ENCODE assay signal across 8 cellular contexts in the genomic region with DNA sequence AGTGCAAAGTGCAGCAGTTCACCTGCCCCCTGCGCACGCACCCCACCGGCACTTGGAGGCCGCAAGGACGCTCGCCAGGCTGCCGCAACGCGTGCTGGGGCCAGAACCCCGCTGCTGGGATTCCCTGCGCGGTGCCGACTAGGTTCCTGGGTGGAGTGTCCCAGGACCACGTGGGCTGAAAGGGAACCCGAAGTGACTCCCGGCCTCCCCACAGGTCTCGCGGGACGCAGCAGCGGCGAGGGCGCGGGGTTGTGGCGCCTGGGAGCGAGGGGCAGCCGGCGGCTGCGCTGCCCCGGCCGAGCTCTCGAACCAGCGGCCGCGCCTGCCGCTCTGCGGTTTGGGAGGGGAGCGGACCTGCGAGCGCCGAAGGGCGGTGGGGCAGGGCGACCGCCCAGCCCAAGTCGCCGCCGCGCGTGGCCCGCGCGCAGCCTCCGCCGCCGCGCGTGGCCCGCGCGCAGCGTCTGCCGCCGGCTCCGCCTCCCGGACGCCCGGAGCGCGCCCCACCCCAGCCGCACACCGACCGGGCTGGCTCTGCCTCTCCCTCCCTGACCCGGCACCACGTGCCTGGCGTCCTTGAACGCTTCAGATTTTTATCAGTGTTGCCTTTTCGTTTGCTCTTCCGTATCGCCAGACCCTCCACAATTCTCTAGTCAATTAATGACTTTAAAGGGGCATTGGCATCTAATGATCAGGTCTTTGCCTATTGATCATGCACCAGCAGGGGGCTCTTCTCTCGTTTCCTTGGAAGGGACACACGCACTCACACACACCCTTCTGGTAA. TPM values are rescaled to one million over a fixed set of nuclear protein-coding genes. Genes with fewer than 3 reads are reported as not detected.
DNase-seq lines count a peak whose midpoint lies in the region; ATAC-seq, FAIRE-seq and TF ChIP-seq lines count a peak whose summit lies in the region.

Gene FTCDNL1 (minus strand): TSS at position 475 of the 781 bp plus-strand sequence. CDS start 2,230 bp downstream, outside the sequence.

- peak within 1 kb of the TSS; percentile 49; the same call in 1 of the 2 replicates for H2BK120ac ChIP-seq in IMR-90 (ENCODE audit: low read depth, low read length)

- no peak within 1 kb of the TSS; the same call in 1 of the 2 replicates for H3K23ac ChIP-seq in IMR-90 (ENCODE audit: low read depth, low read length)

- CTCF ChIA-PET in IMR-90 (lab: Yijun Ruan, JAX): no interaction called here

- no peak within 1 kb of the TSS for H3K18ac ChIP-seq in IMR-90 (ENCODE audit: low read depth, low read length)

- no peaks in the 10 kb centered on the region for H3K36me3 ChIP-seq in IMR-90 (ENCODE audit: control insufficient read depth, insufficient read depth, low read length)
- H3K36me3 ChIP-seq in SJCRH30: no peaks in the 10 kb centered on the region
- H3K36me3 ChIP-seq in pancreas: no peaks in the 10 kb centered on the region
- no peaks in the 10 kb centered on the region for H3K36me3 ChIP-seq in tibial artery

- 2% methylated on average over 21 of the region's 80 CpGs; no CpG with 5 or more reads in 1 of the 2 experiments for WGBS in IMR-90 (ENCODE audit: extremely low coverage in 2 of 2, insufficient read length in 1 of 2), 2 experiments
- WGBS in pancreas, 2 donors: 0 to 1% methylated on average over 42 to 80 of the region's 80 CpGs

- intact Hi-C loops in IMR-90 (cut with micrococcal nuclease): loop anchor here (5.0 kb wide), 1 partner anchor 34 kb away; no protein-coding TSS in a partner anchor
- intact Hi-C loops in pancreas (cut with DNase I): no loop called here
- intact Hi-C loops in tibial artery (cut with DNase I; ENCODE audit: low total_unique reads): no loop called here

- no peak within 1 kb of the TSS for H4K5ac ChIP-seq in IMR-90 (ENCODE audit: low read depth, low read length)

- no peaks in the 10 kb centered on the region for H3K9me1 ChIP-seq in IMR-90 (ENCODE audit: insufficient read depth, low read length)

- H3K27me3 ChIP-seq in IMR-90 (ENCODE audit: control insufficient read depth, insufficient read depth, low read length): peaks cover 34% of the 10 kb centered on the region
- no peaks in the 10 kb centered on the region for H3K27me3 ChIP-seq in SJCRH30
- H3K27me3 ChIP-seq in pancreas: no peaks in the 10 kb centered on the region
- peaks cover 0 to 6% of the 10 kb centered on the region in 2 donors for H3K27me3 ChIP-seq in tibial artery

- no peak within 1 kb of the TSS for H2AK5ac ChIP-seq in IMR-90 (ENCODE audit: low read depth, low read length)

- H3K4me1 ChIP-seq in IMR-90 (ENCODE audit: control insufficient read depth, insufficient read depth, low read length) (no peaks in the 10 kb centered on the region), SJCRH30 (peaks cover 8% of the 10 kb centered on the region), pancreas (peaks cover 0 to 10% (median 0%) of the 10 kb centered on the region in 3 donors), tibial artery (peaks cover 0 to 8% (median 6%) of the 10 kb centered on the region in 4 donors)

- no peaks in the 10 kb centered on the region for H3K79me1 ChIP-seq in IMR-90 (ENCODE audit: low read depth in 1 of 2, low read length in 2 of 2)

- H2BK15ac ChIP-seq in IMR-90 (ENCODE audit: low read depth, low read length): no peak within 1 kb of the TSS

- H4K20me1 ChIP-seq in IMR-90 (ENCODE audit: insufficient read depth, low read length): no peaks in the 10 kb centered on the region

- in situ Hi-C loops in IMR-90 (cut with MboI; ENCODE audit: low sequenced_read_pairs): no loop called here

- no peaks in the 10 kb centered on the region for H3K9me3 ChIP-seq in IMR-90 (ENCODE audit: control insufficient read depth, insufficient read depth, low read length)
- H3K9me3 ChIP-seq in SJCRH30 (replicated peaks): no peaks in the 10 kb centered on the region
- no peaks in the 10 kb centered on the region for H3K9me3 ChIP-seq in pancreas
- no peaks in the 10 kb centered on the region for H3K9me3 ChIP-seq in tibial artery

- H3K4ac ChIP-seq in IMR-90 (ENCODE audit: low read depth, low read length): no peak within 1 kb of the TSS

- no TSS peak for BruUV-seq in IMR-90 (replicated peaks; lab: Mats Ljungman, UMichigan)

- 0 out of 4 replicates have a peak within 1 kb of the TSS, but pooled peaks of 1 of the 2 experiments have one; percentile 22 for H4K8ac ChIP-seq in IMR-90 (ENCODE audit: low read depth in 2 of 2, low read length in 2 of 2)

- peak; percentile 40 for TF ChIP-seq CTCF in IMR-90 (conservative IDR thresholded peaks at IDR 0.05; ENCODE audit: low read depth, low read length)
- peak in 3 of 4 donors; percentile 18 to 22 (median 19) for TF ChIP-seq CTCF in pancreas (IDR thresholded peaks at IDR 0.05)
- TF ChIP-seq CTCF in tibial artery (IDR thresholded peaks at IDR 0.05): no peak

- peak within 1 kb of the TSS; percentile 96 for H3K4me2 ChIP-seq in IMR-90 (ENCODE audit: low read depth, low read length)

- H3K27ac ChIP-seq in IMR-90 (ENCODE audit: insufficient read depth, low read length): no peak within 1 kb of the TSS
- peak within 1 kb of the TSS; percentile 36; the same call in 1 of the 2 replicates for H3K27ac ChIP-seq in SJCRH30
- peak within 1 kb of the TSS in 3 of 4 donors; percentile 48 to 69 (median 60) for H3K27ac ChIP-seq in pancreas
- no peak within 1 kb of the TSS for H3K27ac ChIP-seq in tibial artery

- peak; percentile 96 for ATAC-seq in GM21619 (IDR thresholded peaks at IDR 0.05; ENCODE audit: unreplicated experiment)
- peak; percentile 97 for ATAC-seq in IMR-90 (ENCODE audit: low read depth)
- ATAC-seq in pancreas: peak; percentile 93 to 97 (median 96)

- POLR2A ChIA-PET in IMR-90 (lab: Charles Lee; ENCODE audit: unreplicated experiment): no interaction called here

- no peak within 1 kb of the TSS for H2BK20ac ChIP-seq in IMR-90 (ENCODE audit: low read depth, low read length)

- peak; percentile 69 for DNase-seq in ELR (ENCODE audit: low read depth)
- DNase-seq in IMR-90: peak; percentile 13
- peak; percentile 68 to 74 for DNase-seq in SJCRH30
- DNase-seq in activated naive CD4-positive, alpha-beta T cell (lab: John Stamatoyannopoulos, UW): peak; percentile 19 to 56 (median 27)
- peak; percentile 5 for DNase-seq in glomerular endothelial cell (ENCODE audit: extremely low read depth, low read depth, low spot score)
- peak; percentile 72 to 87 (median 78) for DNase-seq in pancreas
- peak; percentile 40 to 74 for DNase-seq in tibial artery

- no peak within 1 kb of the TSS for H4K91ac ChIP-seq in IMR-90 (ENCODE audit: insufficient read depth, low read depth, low read length)

- peak within 1 kb of the TSS; percentile 26; the same call in 1 of the 2 replicates for H3K56ac ChIP-seq in IMR-90 (ENCODE audit: extremely low read depth, insufficient read depth, low read length)

- no peak within 1 kb of the TSS for H3K9ac ChIP-seq in IMR-90 (ENCODE audit: low read depth, low read length)

- no peak within 1 kb of the TSS for H2AK9ac ChIP-seq in IMR-90 (replicated peaks; ENCODE audit: low read depth, low read length, poor library complexity)

- peak within 1 kb of the TSS; percentile 94 for H2AFZ ChIP-seq in IMR-90 (replicated peaks; ENCODE audit: low read length, poor library complexity)

- H3K4me3 ChIP-seq in IMR-90 (ENCODE audit: insufficient read depth, low read depth, low read length) (peak within 1 kb of the TSS; percentile 51), SJCRH30 (peak within 1 kb of the TSS; percentile 82), pancreas (peak within 1 kb of the TSS; percentile 59 to 75 (median 67)), tibial artery (peak within 1 kb of the TSS; percentile 48 to 61)

- no peak for FAIRE-seq in pancreas (lab: Jason Lieb, UNC)

- H2BK5ac ChIP-seq in IMR-90 (ENCODE audit: low read depth, low read length, poor library complexity, severe bottlenecking): no peak within 1 kb of the TSS

- no peak within 1 kb of the TSS for H3K14ac ChIP-seq in IMR-90 (replicated peaks; ENCODE audit: low read depth, low read length)

- dilution Hi-C loops in IMR-90 (cut with HindIII; ENCODE audit: low sequenced_read_pairs, unreplicated experiment): no loop called here

- TF ChIP-seq POLR2A in IMR-90 (IDR thresholded peaks at IDR 0.05; ENCODE audit: low read depth, low read length): no peak

- no peak for TF ChIP-seq RAD21 in IMR-90 (IDR thresholded peaks at IDR 0.05; ENCODE audit: low read length)

TF ChIP-seq in IMR-90, 13 proteins besides CTCF, POLR2A, EP300 and RAD21 (continues in another document):
- TF ChIP-seq, protein P1, sequence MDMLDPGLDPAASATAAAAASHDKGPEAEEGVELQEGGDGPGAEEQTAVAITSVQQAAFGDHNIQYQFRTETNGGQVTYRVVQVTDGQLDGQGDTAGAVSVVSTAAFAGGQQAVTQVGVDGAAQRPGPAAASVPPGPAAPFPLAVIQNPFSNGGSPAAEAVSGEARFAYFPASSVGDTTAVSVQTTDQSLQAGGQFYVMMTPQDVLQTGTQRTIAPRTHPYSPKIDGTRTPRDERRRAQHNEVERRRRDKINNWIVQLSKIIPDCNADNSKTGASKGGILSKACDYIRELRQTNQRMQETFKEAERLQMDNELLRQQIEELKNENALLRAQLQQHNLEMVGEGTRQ (IDR thresholded peaks at IDR 0.05; ENCODE audit: low read depth, low read length): peak; percentile 57; the same call in 1 of the 2 replicates
- TF ChIP-seq BHLHE40 (IDR thresholded peaks at IDR 0.05; ENCODE audit: low read depth, low read length): no peak
- TF ChIP-seq, protein P2, sequence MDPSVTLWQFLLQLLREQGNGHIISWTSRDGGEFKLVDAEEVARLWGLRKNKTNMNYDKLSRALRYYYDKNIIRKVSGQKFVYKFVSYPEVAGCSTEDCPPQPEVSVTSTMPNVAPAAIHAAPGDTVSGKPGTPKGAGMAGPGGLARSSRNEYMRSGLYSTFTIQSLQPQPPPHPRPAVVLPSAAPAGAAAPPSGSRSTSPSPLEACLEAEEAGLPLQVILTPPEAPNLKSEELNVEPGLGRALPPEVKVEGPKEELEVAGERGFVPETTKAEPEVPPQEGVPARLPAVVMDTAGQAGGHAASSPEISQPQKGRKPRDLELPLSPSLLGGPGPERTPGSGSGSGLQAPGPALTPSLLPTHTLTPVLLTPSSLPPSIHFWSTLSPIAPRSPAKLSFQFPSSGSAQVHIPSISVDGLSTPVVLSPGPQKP (IDR thresholded peaks at IDR 0.05; ENCODE audit: borderline replicate concordance, low read depth, low read length): no peak
- TF ChIP-seq NFE2L2 (IDR thresholded peaks at IDR 0.05; ENCODE audit: low read depth, low read length): no peak
- TF ChIP-seq CEBPB (IDR thresholded peaks at IDR 0.05; ENCODE audit: low read depth, low read length): no peak
- TF ChIP-seq RFX5 (IDR thresholded peaks at IDR 0.05; ENCODE audit: low read depth, low read length): no peak
- no peak for TF ChIP-seq MAZ (IDR thresholded peaks at IDR 0.05; ENCODE audit: borderline replicate concordance, low read depth, low read length)

RNA-seq across cellular contexts. Expression of gene FTCDNL1, which starts in this region (rescaled TPM):
- total RNA-seq in IMR-90 (2012; rRNA removed) (0.18 and 0.28 TPM in 2 replicates), glomerular endothelial cell (1.3 TPM in 1 of 2 replicates, not detected in the other), pancreas (1 to 10 TPM; 1.3 to 3.2 (median 1.6) TPM)
- polyA plus RNA-seq in IMR-90 (2012; rRNA removed) (0.21 TPM in 1 of 2 replicates, not detected in the other), pancreas (1 to 10 TPM in 1 of 2 donors, under 1 TPM in 1; 0.53 to 1.3 TPM)
- 0.02 TPM in 1 of 2 replicates, not detected in the other for polyA plus RNA-seq in IMR-90 (2012; cell fraction: cytosol; rRNA removed)
- polyA plus RNA-seq in IMR-90 (2012; cell fraction: nucleus; rRNA removed; ENCODE audit: low replicate concordance): 0.13 TPM in 1 of 2 replicates, not detected in the other
- 1.5 and 2.6 TPM in 2 replicates for total RNA-seq in SJCRH30 (2014; rRNA removed; shearing (Covaris generic))

Comparison
In these comparisons a context has a peak if more than half of its experiments do, and no peak if none do; other contexts are left out.
1. Peak in DNase-seq, ATAC-seq, H3K4me3 ChIP-seq and H3K4me2 ChIP-seq in IMR-90; RNA of the gene not detected or under 1 TPM.
2. DNase-seq: peak in every context shown above with its lines; median percentile 78 in pancreas; 71 in SJCRH30; 69 in ELR; 57 in tibial artery; 27 in activated naive CD4-positive, alpha-beta T cell; 13 in IMR-90; 5 in glomerular endothelial cell.
3. H3K27ac ChIP-seq: peak in SJCRH30 (single experiment) and pancreas (3 of 4); none in IMR-90 (single experiment) and tibial artery (0 of 2).
4. CTCF ChIP-seq: peak in IMR-90 (single experiment) and pancreas (3 of 4); none in tibial artery (0 of 2).
5. Peak in every context shown above with its lines, with median percentiles within 50 percentile points of each other: ATAC-seq and H3K4me3 ChIP-seq.